ENCODE assay signal across 11 cellular contexts in genomic region chr19:50266896-50267295, GRCh38.
A peak's percentile ranks its signal among the peaks of the same experiment; 100 is the strongest.
DNase-seq lines count a peak whose midpoint lies in the region; ATAC-seq and TF ChIP-seq lines count a peak whose summit lies in the region.
"Had no signal": no experiment of that assay in that cellular context is flagged by ENCODE, and none has a peak within 500 bp of the region (broad histone marks: within the 10 kb centered on the region; RNA-seq: fewer than 3 reads in every experiment).

No MANE protein-coding gene starts in this region.

- H3K4me3 ChIP-seq in SK-N-SH (ENCODE audit: low read depth in 2 of 2, low read length in 1 of 2), result no peak overlapping the region
- H3K4me3 ChIP-seq: heart right ventricle had no signal

- H3F3A ChIP-seq in SK-N-SH (replicated peaks; ENCODE audit: insufficient read depth), result no peaks in the 10 kb centered on the region

- no peak overlapping the region for H3K4me3 Mint-ChIP-seq in activated CD4-positive, alpha-beta memory T cell treated with anti-CD3 and anti-CD28 coated beads for 36 hours
- H3K4me3 Mint-ChIP-seq in stimulated activated naive B cell treated with anti-CD40 and anti-IgM and Interleukin-4, amounts not matched to agents 10 μg/mL and 1 μg/mL and 100 μg/mL, for 72 hours, result no peak overlapping the region
- H3K4me3 Mint-ChIP-seq: neural crest cell had no signal

- TF ChIP-seq EP300 in SK-N-SH (IDR thresholded peaks at IDR 0.05; ENCODE audit: borderline replicate concordance in 1 of 2, low read depth in 1 of 2, low read length in 1 of 2), result no peak

- H3K9me2 ChIP-seq in SK-N-SH, result no peaks in the 10 kb centered on the region

- no peaks in the 10 kb centered on the region for H4K20me1 ChIP-seq in SK-N-SH (ENCODE audit: insufficient read depth)

- H3K27ac ChIP-seq in SK-N-SH (ENCODE audit: low read depth in 2 of 2, low read length in 1 of 2), result no peak overlapping the region
- H3K27ac ChIP-seq: heart right ventricle had no signal

- no peaks in the 10 kb centered on the region for H3K4me1 ChIP-seq in SK-N-SH (ENCODE audit: control insufficient read depth in 1 of 2, insufficient read depth in 2 of 2, low read depth in 1 of 2, low read length in 1 of 2)

- peak; percentile 50 for DNase-seq in SK-N-SH
- peak; percentile 61 for DNase-seq in activated CD4-positive, alpha-beta memory T cell treated with anti-CD3 and anti-CD28 coated beads for 36 hours
- peak; percentile 52 for DNase-seq in left kidney (ENCODE audit: low read depth, low spot score)
- DNase-seq in stimulated activated naive B cell treated with anti-CD40 and anti-IgM and Interleukin-4, amounts not matched to agents 10 μg/mL and 1 μg/mL and 100 μg/mL, for 72 hours, result no peak
- no peak for DNase-seq in 8988T
- no peak for DNase-seq in ureter (ENCODE audit: low spot score)
- DNase-seq: heart right ventricle, NCI-H1417 treated with DMSO at 0.1 percent for 48 hours had no signal

- no peak overlapping the region for H3K4me2 ChIP-seq in SK-N-SH

- H3K4me1 Mint-ChIP-seq in activated CD4-positive, alpha-beta memory T cell treated with anti-CD3 and anti-CD28 coated beads for 36 hours (ENCODE audit: low read depth), result no peaks in the 10 kb centered on the region
- peaks cover 2 to 4% of the 10 kb centered on the region in 2 donors for H3K4me1 Mint-ChIP-seq in stimulated activated naive B cell treated with anti-CD40 and anti-IgM and Interleukin-4, amounts not matched to agents 10 μg/mL and 1 μg/mL and 100 μg/mL, for 72 hours
- H3K4me1 Mint-ChIP-seq: neural crest cell had no signal

- no peak for TF ChIP-seq RAD21 in SK-N-SH (IDR thresholded peaks at IDR 0.05; ENCODE audit: low read length)

- POLR2A ChIA-PET in SK-N-SH (lab: Yijun Ruan, JAX), result no interaction called here
- POLR2A ChIA-PET in activated CD4-positive, alpha-beta memory T cell treated with anti-CD3 and anti-CD28 coated beads for 36 hours (lab: Charles Lee), result no interaction called here

- H3K27me3 ChIP-seq in SK-N-SH (ENCODE audit: insufficient read depth), result peaks cover 54% of the 10 kb centered on the region
- H3K27me3 ChIP-seq: heart right ventricle had no signal

- ATAC-seq in SK-N-SH treated with all-trans-retinoic acid at 6 μM for 48 hours, result no peak
- peak; percentile 41 to 50 for ATAC-seq in stimulated activated naive B cell treated with anti-CD40 and anti-IgM and Interleukin-4, amounts not matched to agents 10 μg/mL and 1 μg/mL and 100 μg/mL, for 72 hours (replicated peaks)
- ATAC-seq in GM19463 (IDR thresholded peaks at IDR 0.05; ENCODE audit: unreplicated experiment), result no peak

- no peak overlapping the region for H3K27ac Mint-ChIP-seq in activated CD4-positive, alpha-beta memory T cell treated with anti-CD3 and anti-CD28 coated beads for 36 hours
- H3K27ac Mint-ChIP-seq in stimulated activated naive B cell treated with anti-CD40 and anti-IgM and Interleukin-4, amounts not matched to agents 10 μg/mL and 1 μg/mL and 100 μg/mL, for 72 hours, result no peak overlapping the region

- CTCF ChIA-PET in SK-N-SH (lab: Yijun Ruan, JAX), result interaction anchor here (1.0 to 2.0 kb wide), 3 partner anchors 9 to 62 kb away, joined by 3 to 12 read pairs (median 4); partner anchors contain the start of gene KCNC3
- CTCF ChIA-PET in activated CD4-positive, alpha-beta memory T cell treated with anti-CD3 and anti-CD28 coated beads for 36 hours (lab: Charles Lee), result interaction anchor here (1.2 kb wide), 1 partner anchor 19 kb away, joined by 3 read pairs; no protein-coding TSS in a partner anchor

- no peaks in the 10 kb centered on the region for H3K9me3 Mint-ChIP-seq in activated CD4-positive, alpha-beta memory T cell treated with anti-CD3 and anti-CD28 coated beads for 36 hours
- peaks cover 0 to 6% of the 10 kb centered on the region in 2 donors for H3K9me3 Mint-ChIP-seq in stimulated activated naive B cell treated with anti-CD40 and anti-IgM and Interleukin-4, amounts not matched to agents 10 μg/mL and 1 μg/mL and 100 μg/mL, for 72 hours
- H3K9me3 Mint-ChIP-seq: neural crest cell had no signal

- H3K36me3 Mint-ChIP-seq in activated CD4-positive, alpha-beta memory T cell treated with anti-CD3 and anti-CD28 coated beads for 36 hours, result no peaks in the 10 kb centered on the region
- no peaks in the 10 kb centered on the region for H3K36me3 Mint-ChIP-seq in stimulated activated naive B cell treated with anti-CD40 and anti-IgM and Interleukin-4, amounts not matched to agents 10 μg/mL and 1 μg/mL and 100 μg/mL, for 72 hours

- no peaks in the 10 kb centered on the region for H3K9me3 ChIP-seq in SK-N-SH
- H3K9me3 ChIP-seq: heart right ventricle had no signal

- intact Hi-C loops in activated CD4-positive, alpha-beta memory T cell treated with anti-CD3 and anti-CD28 coated beads for 36 hours (cut with micrococcal nuclease), result no loop called here

- no peak for TF ChIP-seq CTCF in SK-N-SH (IDR thresholded peaks at IDR 0.05)

- no peaks in the 10 kb centered on the region for H3K79me2 ChIP-seq in SK-N-SH (ENCODE audit: insufficient read depth)

- H3K9ac ChIP-seq in SK-N-SH, result no peak overlapping the region

- H3K27me3 Mint-ChIP-seq in activated CD4-positive, alpha-beta memory T cell treated with anti-CD3 and anti-CD28 coated beads for 36 hours, result peaks cover 11% of the 10 kb centered on the region
- peaks cover 31 to 55% of the 10 kb centered on the region in 2 donors for H3K27me3 Mint-ChIP-seq in stimulated activated naive B cell treated with anti-CD40 and anti-IgM and Interleukin-4, amounts not matched to agents 10 μg/mL and 1 μg/mL and 100 μg/mL, for 72 hours

- WGBS in SK-N-SH (ENCODE audit: low lambda C conversion rate), result 5% methylated on average over 15 of the region's 20 CpGs

- H2AFZ ChIP-seq in SK-N-SH (ENCODE audit: low read depth), result no peak overlapping the region

- H3K36me3 ChIP-seq in SK-N-SH (replicated peaks in 1 of 2; ENCODE audit: control insufficient read depth in 1 of 2, insufficient read depth in 2 of 2, low read length in 1 of 2), result no peaks in the 10 kb centered on the region

TF ChIP-seq in SK-N-SH, 30 proteins besides CTCF, POLR2A, EP300 and RAD21:
- TF ChIP-seq NRF1 (IDR thresholded peaks at IDR 0.05; ENCODE audit: low read depth, low read length), result no peak
- no peak for TF ChIP-seq RFX5 (IDR thresholded peaks at IDR 0.05; ENCODE audit: low read length)
- no peak for TF ChIP-seq SMC3 (IDR thresholded peaks at IDR 0.05; ENCODE audit: low read depth, low read length)
- no peak for TF ChIP-seq FOSL2 (IDR thresholded peaks at IDR 0.05; ENCODE audit: borderline replicate concordance, low read depth)
- no peak for TF ChIP-seq CHD2 (IDR thresholded peaks at IDR 0.05; ENCODE audit: low read length, partially characterized antibody)

TF ChIP-seq in SK-N-SH treated with all-trans-retinoic acid at 6 μM for 48 hours, 23 proteins besides CTCF, POLR2A, EP300 and RAD21:
- TF ChIP-seq BACH2 (CRISPR knock-in tag; IDR thresholded peaks at IDR 0.05; ENCODE audit: borderline replicate concordance) (no peak), SNAI2 (CRISPR knock-in tag; IDR thresholded peaks at IDR 0.05) (no peak), ZFP3 (CRISPR knock-in tag; IDR thresholded peaks at IDR 0.05) (no peak), CSDC2 (CRISPR knock-in tag; IDR thresholded peaks at IDR 0.05) (no peak), TCF4 (CRISPR knock-in tag; IDR thresholded peaks at IDR 0.05; ENCODE audit: borderline replicate concordance) (no peak), ISL1 (CRISPR knock-in tag; IDR thresholded peaks at IDR 0.05) (no peak), TOX (CRISPR knock-in tag; IDR thresholded peaks at IDR 0.05; ENCODE audit: borderline replicate concordance) (no peak), CSRNP3 (CRISPR knock-in tag; IDR thresholded peaks at IDR 0.05) (no peak), ARNTL (CRISPR knock-in tag; IDR thresholded peaks at IDR 0.05; ENCODE audit: borderline replicate concordance, low read depth) (no peak), ZNF8 (CRISPR knock-in tag; IDR thresholded peaks at IDR 0.05) (no peak), CREB5 (CRISPR knock-in tag; IDR thresholded peaks at IDR 0.05; ENCODE audit: low read depth) (no peak), ZFP30 (CRISPR knock-in tag; IDR thresholded peaks at IDR 0.05) (no peak)

Comparison
In these comparisons a context has a peak if more than half of its experiments do, and no peak if none do; other contexts are left out.
1. DNase-seq: peak in SK-N-SH (single experiment), activated CD4-positive, alpha-beta memory T cell treated with anti-CD3 and anti-CD28 coated beads for 36 hours (single experiment) and left kidney (single experiment); none in stimulated activated naive B cell treated with anti-CD40 and anti-IgM and Interleukin-4, amounts not matched to agents 10 μg/mL and 1 μg/mL and 100 μg/mL, for 72 hours (single experiment), 8988T (single experiment) and ureter (single experiment).
2. ATAC-seq: peak in stimulated activated naive B cell treated with anti-CD40 and anti-IgM and Interleukin-4, amounts not matched to agents 10 μg/mL and 1 μg/mL and 100 μg/mL, for 72 hours (2 of 2); none in SK-N-SH treated with all-trans-retinoic acid at 6 μM for 48 hours (single experiment) and GM19463 (single experiment).